ENCODE assay signal across 10 cellular contexts in genomic region chr12:53215497-53215896, GRCh38. TPM values are rescaled to one million over a fixed set of nuclear protein-coding genes. Genes with fewer than 3 reads are reported as not detected.
DNase-seq lines count a peak whose midpoint lies in the region; ATAC-seq and TF ChIP-seq lines count a peak whose summit lies in the region.
"Had no signal": no experiment of that assay in that cellular context is flagged by ENCODE, and none has a peak within 500 bp of the region (broad histone marks: within the 10 kb centered on the region; RNA-seq: fewer than 3 reads in every experiment).

No MANE protein-coding gene starts in this region.

- CTCF ChIA-PET in OCI-LY7 (lab: Charles Lee; ENCODE audit: unreplicated experiment) = interaction anchor here (1.5 to 6.0 kb wide), 3 partner anchors 53 to 106 kb away, joined by 3 to 80 read pairs (median 4); partner anchors contain the start of genes AAAS and ESPL1

- H3K27ac ChIP-seq in OCI-LY7 (ENCODE audit: low read depth, low read length, poor library complexity, severe bottlenecking) = no peak overlapping the region
- H3K27ac ChIP-seq in coronary artery = peak overlapping the region in 1 of 2 donors; percentile 51

- H3K36me3 ChIP-seq in OCI-LY7 (ENCODE audit: insufficient read depth, low read length) = peaks cover 9% of the 10 kb centered on the region; the same call in 1 of the 2 replicates

- no peaks in the 10 kb centered on the region for H4K20me1 ChIP-seq in OCI-LY7 (ENCODE audit: insufficient read depth, low read length)

- POLR2A ChIA-PET in OCI-LY7 (lab: Charles Lee) = interaction anchor here (0.9 to 6.2 kb wide), 4 partner anchors 28 to 66 kb away, joined by 3 to 41 read pairs (median 5); partner anchors contain the start of gene ESPL1

- intact Hi-C loops in OCI-LY7 (cut with micrococcal nuclease; ENCODE audit: unreplicated experiment) = no loop called here
- intact Hi-C loops in posterior vena cava (cut with DNase I) = no loop called here

- ATAC-seq in HG03378 (IDR thresholded peaks at IDR 0.05; ENCODE audit: unreplicated experiment) = no peak
- ATAC-seq: GM12878 had no signal

- peaks cover 86% of the 10 kb centered on the region for H3K4me1 ChIP-seq in OCI-LY7 (ENCODE audit: insufficient read depth, low read length, poor library complexity, severe bottlenecking)

- H3K79me2 ChIP-seq in OCI-LY7 (ENCODE audit: insufficient read depth, low read depth, low read length) = no peaks in the 10 kb centered on the region

- no peaks in the 10 kb centered on the region for H3K9me2 ChIP-seq in OCI-LY7 (ENCODE audit: insufficient read depth, low read length)

- BruUV-seq in OCI-LY7 (replicated peaks; lab: Mats Ljungman, UMichigan) = no TSS peak

- H3K9me3 ChIP-seq in OCI-LY7 (ENCODE audit: low read length) = no peaks in the 10 kb centered on the region

- no peak overlapping the region for H2AFZ ChIP-seq in OCI-LY7 (ENCODE audit: low read length)

- TF ChIP-seq CTCF in OCI-LY7 (conservative IDR thresholded peaks at IDR 0.05; ENCODE audit: low read length) (no peak), coronary artery (IDR thresholded peaks at IDR 0.05) (no peak)

- peak overlapping the region; percentile 96; the same call in 1 of the 2 replicates for H3K4me2 ChIP-seq in OCI-LY7 (ENCODE audit: low read length)

- DNase-seq in OCI-LY7 (ENCODE audit: low spot score) (no peak), coronary artery (ENCODE audit: low spot score) (no peak), posterior vena cava (ENCODE audit: low spot score) (peak; percentile 52), hypothalamus (lab: John Stamatoyannopoulos, UW) (no peak), HK-2 (ENCODE audit: unreplicated experiment) (no peak)
- DNase-seq: DMS 273 treated with DMSO at 0.1 percent for 48 hours, erythroblast, NCI-H510A had no signal

- H3K4me3 ChIP-seq in OCI-LY7 (ENCODE audit: low read depth, low read length, poor library complexity, severe bottlenecking) (no peak overlapping the region), coronary artery (peak overlapping the region; percentile 2)
- H3K4me3 ChIP-seq: GM12878 had no signal

RNA-seq across cellular contexts. Expression of gene ITGB7, which starts 8.4 kb away (rescaled TPM):
- 48.6 and 51.7 TPM in 2 replicates for total RNA-seq in OCI-LY7 (2014; rRNA removed; shearing (Covaris generic))
- total RNA-seq in OCI-LY7 (2022) (153 and 207 TPM in 2 replicates), posterior vena cava (1 to 10 TPM; 2.1 to 2.9 TPM)

RNA-seq across cellular contexts. Expression of gene RARG, which starts 16.5 kb away (rescaled TPM):
- total RNA-seq in OCI-LY7 (2014; rRNA removed; shearing (Covaris generic)) = 1.4 and 7.0 TPM in 2 replicates
- total RNA-seq in OCI-LY7 (2022) = 5.1 and 8.4 TPM in 2 replicates
- 10 to 100 TPM; 33.4 to 38.1 TPM for total RNA-seq in posterior vena cava

RNA-seq across cellular contexts. Expression of gene CSAD, which starts 34.8 kb away (rescaled TPM):
- total RNA-seq in OCI-LY7 (2014; rRNA removed; shearing (Covaris generic)) = 18.9 and 25.8 TPM in 2 replicates
- total RNA-seq in OCI-LY7 (2022) (26.9 and 32.0 TPM in 2 replicates), posterior vena cava (10 to 100 TPM; 16.4 to 22.3 TPM)

RNA-seq across cellular contexts. Expression of gene ZNF740, which starts 35.0 kb away (rescaled TPM):
- total RNA-seq in OCI-LY7 (2014; rRNA removed; shearing (Covaris generic)) = 26.1 and 31.6 TPM in 2 replicates
- total RNA-seq in OCI-LY7 (2022) (58.2 and 66.5 TPM in 2 replicates), posterior vena cava (10 to 100 TPM; 23.7 to 27.4 TPM)

RNA-seq across cellular contexts. Expression of gene ESPL1, which starts 52.6 kb away (rescaled TPM):
- total RNA-seq in OCI-LY7 (2014; rRNA removed; shearing (Covaris generic)) = 77.4 and 78.2 TPM in 2 replicates
- total RNA-seq in OCI-LY7 (2022) (121 and 137 TPM in 2 replicates), posterior vena cava (1 to 10 TPM in 1 of 2 donors, under 1 TPM in 1; 0.62 to 1.0 TPM)

Comparison
In these comparisons a context has a peak if more than half of its experiments do, and no peak if none do; other contexts are left out.
1. RNA of gene ITGB7, which starts 8.4 kb away (total RNA-seq): 48.6 to 207 TPM in OCI-LY7; 2.1 to 2.9 TPM in posterior vena cava; every median in the first group is over 10 times any median in the second.